Comparison of ENCODE assay signal across 11 cellular contexts in genomic region chr7:21616796-21617436, GRCh38.
DNase-seq lines count a peak whose midpoint lies in the region; ATAC-seq and TF ChIP-seq lines count a peak whose summit lies in the region.
"Had no signal": no experiment of that assay in that cellular context is flagged by ENCODE, and none has a peak within 500 bp of the region (broad histone marks: within the 10 kb centered on the region; RNA-seq: fewer than 3 reads in every experiment).

No MANE protein-coding gene starts in this region.

- peak; percentile 69 for DNase-seq in MCF 10A (ENCODE audit: unreplicated experiment)
- DNase-seq in breast epithelium (ENCODE audit: low spot score in 2 of 2), result no peak
- DNase-seq in amniotic epithelial cell (ENCODE audit: low read depth), result peak; percentile 87
- DNase-seq in islet precursor cell, result peak; percentile 58
- DNase-seq in aorta, result no peak
- no peak for DNase-seq in mucosa of descending colon
- DNase-seq in natural killer cell, result no peak
- DNase-seq in ascending aorta (ENCODE audit: low spot score in 2 of 2), result no peak
- DNase-seq: DND-41, NCI-H748 treated with DMSO at 0.1 percent for 48 hours, transverse colon had no signal

- 32 to 35% methylated on average over 7 of the region's 7 CpGs for WGBS in aorta, 2 donors

- intact Hi-C loops in MCF 10A (cut with micrococcal nuclease), result loop anchor here (2.0 kb wide), 1 partner anchor 36 kb away; no protein-coding TSS in a partner anchor
- intact Hi-C loops in breast epithelium (cut with DNase I; ENCODE audit: low total_unique reads), result no loop called here
- intact Hi-C loops in aorta (cut with DNase I), result loop anchor here in 1 of 2 donors (5.0 kb wide), 1 partner anchor 40 kb away; no protein-coding TSS in a partner anchor
- intact Hi-C loops in mucosa of descending colon (cut with DNase I, micrococcal nuclease), result no loop called here
- intact Hi-C loops in natural killer cell (cut with micrococcal nuclease), result no loop called here
- intact Hi-C loops in ascending aorta (cut with DNase I), result loop anchor here (5.0 kb wide), 1 partner anchor 35 kb away; no protein-coding TSS in a partner anchor

- H3K27ac Mint-ChIP-seq in MCF 10A (ENCODE audit: low read depth, unreplicated experiment), result peak overlapping the region; percentile 89
- no peak overlapping the region for H3K27ac Mint-ChIP-seq in natural killer cell

- H3K4me3 ChIP-seq in breast epithelium (no peak overlapping the region), aorta (ENCODE audit: low read length in 2 of 2) (no peak overlapping the region), mucosa of descending colon (no peak overlapping the region), ascending aorta (no peak overlapping the region)
- H3K4me3 ChIP-seq: transverse colon had no signal

- no peak overlapping the region for H3K27ac ChIP-seq in breast epithelium
- H3K27ac ChIP-seq in aorta (ENCODE audit: low read depth in 1 of 2, low read length in 2 of 2), result no peak overlapping the region
- no peak overlapping the region for H3K27ac ChIP-seq in ascending aorta
- H3K27ac ChIP-seq: transverse colon had no signal

- TF ChIP-seq CTCF in MCF 10A (IDR thresholded peaks at IDR 0.05; ENCODE audit: unreplicated experiment) (no peak), breast epithelium (IDR thresholded peaks at IDR 0.05) (no peak), mucosa of descending colon (IDR thresholded peaks at IDR 0.05) (no peak), natural killer cell (IDR thresholded peaks at IDR 0.05) (no peak), ascending aorta (IDR thresholded peaks at IDR 0.05) (no peak)

- H3K27me3 ChIP-seq in breast epithelium (no peaks in the 10 kb centered on the region), aorta (ENCODE audit: control insufficient read depth in 1 of 2, insufficient read depth in 2 of 2, low read length in 1 of 2) (no peaks in the 10 kb centered on the region), ascending aorta (no peaks in the 10 kb centered on the region)
- H3K27me3 ChIP-seq: transverse colon had no signal

- H3K9me3 Mint-ChIP-seq in MCF 10A (ENCODE audit: unreplicated experiment) (no peaks in the 10 kb centered on the region), natural killer cell (no peaks in the 10 kb centered on the region)

- H3K36me3 ChIP-seq in breast epithelium, result no peaks in the 10 kb centered on the region
- H3K36me3 ChIP-seq in aorta (ENCODE audit: control insufficient read depth in 1 of 2, insufficient read depth in 2 of 2, low read length in 1 of 2), result no peaks in the 10 kb centered on the region
- no peaks in the 10 kb centered on the region for H3K36me3 ChIP-seq in mucosa of descending colon (ENCODE audit: low read depth)
- H3K36me3 ChIP-seq in ascending aorta, result no peaks in the 10 kb centered on the region
- H3K36me3 ChIP-seq: transverse colon had no signal

- POLR2A ChIA-PET in MCF 10A (lab: Yijun Ruan, JAX), result interaction anchor here (0.6 to 1.8 kb wide), 5 partner anchors 12 to 329 kb away, joined by 3 to 6 read pairs (median 3); partner anchors contain the start of genes CDCA7L and SP4

- no TSS peak for BruUV-seq in MCF 10A (replicated peaks; lab: Mats Ljungman, UMichigan)

- H3K27me3 Mint-ChIP-seq in MCF 10A (ENCODE audit: insufficient read depth, unreplicated experiment), result no peaks in the 10 kb centered on the region
- H3K27me3 Mint-ChIP-seq in natural killer cell (ENCODE audit: low read depth in 2 of 2), result peaks cover 3 to 15% of the 10 kb centered on the region in 2 donors

- H3K36me3 Mint-ChIP-seq in MCF 10A (ENCODE audit: insufficient read depth, unreplicated experiment) (no peaks in the 10 kb centered on the region), natural killer cell (no peaks in the 10 kb centered on the region)

- CTCF ChIA-PET in MCF 10A (lab: Yijun Ruan, JAX), result no interaction called here

- H3K4me1 ChIP-seq in breast epithelium (no peaks in the 10 kb centered on the region), aorta (ENCODE audit: control insufficient read depth in 1 of 2, insufficient read depth in 2 of 2, low read length in 2 of 2) (peaks cover 0 to 2% of the 10 kb centered on the region in 2 donors), mucosa of descending colon (ENCODE audit: low read depth) (no peaks in the 10 kb centered on the region), ascending aorta (no peaks in the 10 kb centered on the region)
- H3K4me1 ChIP-seq: transverse colon had no signal

- ATAC-seq in aorta (ENCODE audit: low FRiP score), result peak; percentile 29
- ATAC-seq in mucosa of descending colon, result no peak
- no peak for ATAC-seq in natural killer cell

- H3K4me3 Mint-ChIP-seq in MCF 10A (ENCODE audit: unreplicated experiment), result no peak overlapping the region
- H3K4me3 Mint-ChIP-seq in natural killer cell, result no peak overlapping the region

- H3K9me3 ChIP-seq in breast epithelium, result no peaks in the 10 kb centered on the region
- no peaks in the 10 kb centered on the region for H3K9me3 ChIP-seq in aorta (ENCODE audit: control insufficient read depth, low read length)
- H3K9me3 ChIP-seq in mucosa of descending colon, result no peaks in the 10 kb centered on the region
- H3K9me3 ChIP-seq in ascending aorta, result no peaks in the 10 kb centered on the region
- H3K9me3 ChIP-seq: transverse colon had no signal

- TF ChIP-seq POLR2A in breast epithelium (IDR thresholded peaks at IDR 0.05), result no peak

- H3K4me1 Mint-ChIP-seq in MCF 10A (ENCODE audit: insufficient read depth, unreplicated experiment), result peaks cover 29% of the 10 kb centered on the region
- no peaks in the 10 kb centered on the region for H3K4me1 Mint-ChIP-seq in natural killer cell

Comparison
In these comparisons a context has a peak if more than half of its experiments do, and no peak if none do; other contexts are left out.
1. DNase-seq: peak in MCF 10A (single experiment), amniotic epithelial cell (single experiment) and islet precursor cell (single experiment); none in breast epithelium (0 of 2), aorta (0 of 2), mucosa of descending colon (0 of 3), natural killer cell (single experiment) and ascending aorta (0 of 2).
2. intact Hi-C loops: an anchor here in MCF 10A (2.0 kb wide) and ascending aorta (5.0 kb wide); none called in breast epithelium, mucosa of descending colon and natural killer cell.